ENCODE assay signal across 25 cellular contexts in genomic region chr11:12474871-12475270, GRCh38.
"Had no signal": no experiment of that assay in that cellular context is flagged by ENCODE, and none has a peak within 500 bp of the region (broad histone marks: within the 10 kb centered on the region; RNA-seq: fewer than 3 reads in every experiment).

No MANE protein-coding gene starts in this region.

- H3K27ac Mint-ChIP-seq: activated naive CD8-positive, alpha-beta T cell treated with anti-CD3 and anti-CD28 coated beads, Interleukin-2, amount 50 U/mL, for 24 hours; activated T-cell treated with anti-CD3 and anti-CD28 coated beads, Interleukin-2, amount 50 U/mL, for 72 hours; naive thymus-derived CD4-positive, alpha-beta T cell; stimulated activated memory B cell treated with anti-CD40 and anti-IgM and Interleukin-4, amounts not matched to agents 10 μg/mL and 1 μg/mL and 100 μg/mL, for 72 hours; T-helper 1 cell treated with Interleukin-12 subunit alpha and Interleukin-12 subunit beta and Interleukin-4 antibody, amounts not matched to agents 30 μg/mL and 1 μg/mL, for 36 hours had no signal

- H3K27me3 Mint-ChIP-seq: activated naive CD8-positive, alpha-beta T cell treated with anti-CD3 and anti-CD28 coated beads, Interleukin-2, amount 50 U/mL, for 24 hours had no signal

- H3K9me3 ChIP-seq: left lung, neutrophil, ovary, psoas muscle, stomach, suprapubic skin, tibial nerve had no signal

- H3K4me1 ChIP-seq: psoas muscle had no signal

- H3K9me3 Mint-ChIP-seq: activated naive CD8-positive, alpha-beta T cell treated with anti-CD3 and anti-CD28 coated beads, Interleukin-2, amount 50 U/mL, for 24 hours; activated T-cell treated with anti-CD3 and anti-CD28 coated beads, Interleukin-2, amount 50 U/mL, for 72 hours; stimulated activated memory B cell treated with anti-CD40 and anti-IgM and Interleukin-4, amounts not matched to agents 10 μg/mL and 1 μg/mL and 100 μg/mL, for 72 hours; T-helper 1 cell treated with Interleukin-12 subunit alpha and Interleukin-12 subunit beta and Interleukin-4 antibody, amounts not matched to agents 30 μg/mL and 1 μg/mL, for 36 hours had no signal

- H3K36me3 Mint-ChIP-seq: stimulated activated memory B cell treated with anti-CD40 and anti-IgM and Interleukin-4, amounts not matched to agents 10 μg/mL and 1 μg/mL and 100 μg/mL, for 72 hours had no signal

- DNase-seq: activated CD4-positive, alpha-beta T cell treated with anti-CD3 and anti-CD28 coated beads for 4 hours; activated CD4-positive, alpha-beta T cell treated with anti-CD3 and anti-CD28 coated beads, Interleukin-2, amount 50 U/mL, for 48 hours; activated CD4-positive, CD25-positive, alpha-beta regulatory T cell; activated effector memory CD4-positive, alpha-beta T cell treated with Interleukin-2 at 50 U/mL for 16 hours; activated naive CD4-positive, alpha-beta T cell treated with anti-CD3 and anti-CD28 coated beads, Interleukin-2, amount 50 U/mL, for 16 hours; activated naive CD8-positive, alpha-beta T cell treated with anti-CD3 and anti-CD28 coated beads, Interleukin-2, amount 50 U/mL, for 24 hours; activated T-cell treated with anti-CD3 and anti-CD28 coated beads, Interleukin-2, amount 50 U/mL, for 72 hours; cerebellar nuclear complex; foreskin fibroblast; kidney; naive thymus-derived CD4-positive, alpha-beta T cell; ovary; psoas muscle; right cardiac atrium; stimulated activated CD4-positive, alpha-beta T cell treated with anti-CD3 and anti-CD28 coated beads, Interleukin-1b, Interleukin-23, amount 100 ng/mL, for 48 hours; stomach; T1000 had no signal

- H3K4me1 Mint-ChIP-seq: activated naive CD8-positive, alpha-beta T cell treated with anti-CD3 and anti-CD28 coated beads, Interleukin-2, amount 50 U/mL, for 24 hours; naive thymus-derived CD4-positive, alpha-beta T cell; stimulated activated memory B cell treated with anti-CD40 and anti-IgM and Interleukin-4, amounts not matched to agents 10 μg/mL and 1 μg/mL and 100 μg/mL, for 72 hours had no signal

- H3K27me3 ChIP-seq: left lung, neutrophil, ovary, stomach, suprapubic skin, tibial nerve had no signal

- H3K36me3 ChIP-seq: neutrophil, ovary had no signal

- H3K4me3 Mint-ChIP-seq: activated naive CD8-positive, alpha-beta T cell treated with anti-CD3 and anti-CD28 coated beads, Interleukin-2, amount 50 U/mL, for 24 hours; activated T-cell treated with anti-CD3 and anti-CD28 coated beads, Interleukin-2, amount 50 U/mL, for 72 hours; naive thymus-derived CD4-positive, alpha-beta T cell; stimulated activated memory B cell treated with anti-CD40 and anti-IgM and Interleukin-4, amounts not matched to agents 10 μg/mL and 1 μg/mL and 100 μg/mL, for 72 hours; T-helper 1 cell treated with Interleukin-12 subunit alpha and Interleukin-12 subunit beta and Interleukin-4 antibody, amounts not matched to agents 30 μg/mL and 1 μg/mL, for 36 hours had no signal

- H3K4me3 ChIP-seq: coronary artery, left lung, lung, ovary, psoas muscle, stomach, suprapubic skin, tibial nerve had no signal

- ATAC-seq: activated naive CD8-positive, alpha-beta T cell treated with anti-CD3 and anti-CD28 coated beads, Interleukin-2, amount 50 U/mL, for 24 hours; activated T-cell treated with anti-CD3 and anti-CD28 coated beads, Interleukin-2, amount 50 U/mL, for 72 hours; left lung; naive thymus-derived CD4-positive, alpha-beta T cell; psoas muscle; right cardiac atrium; stimulated activated memory B cell treated with anti-CD40 and anti-IgM and Interleukin-4, amounts not matched to agents 10 μg/mL and 1 μg/mL and 100 μg/mL, for 72 hours had no signal

- H3K27ac ChIP-seq: coronary artery, left lung, neutrophil, ovary, psoas muscle, stomach, suprapubic skin, tibial nerve had no signal
